Comparison of ENCODE assay signal across 11 cellular contexts in the genomic region with DNA sequence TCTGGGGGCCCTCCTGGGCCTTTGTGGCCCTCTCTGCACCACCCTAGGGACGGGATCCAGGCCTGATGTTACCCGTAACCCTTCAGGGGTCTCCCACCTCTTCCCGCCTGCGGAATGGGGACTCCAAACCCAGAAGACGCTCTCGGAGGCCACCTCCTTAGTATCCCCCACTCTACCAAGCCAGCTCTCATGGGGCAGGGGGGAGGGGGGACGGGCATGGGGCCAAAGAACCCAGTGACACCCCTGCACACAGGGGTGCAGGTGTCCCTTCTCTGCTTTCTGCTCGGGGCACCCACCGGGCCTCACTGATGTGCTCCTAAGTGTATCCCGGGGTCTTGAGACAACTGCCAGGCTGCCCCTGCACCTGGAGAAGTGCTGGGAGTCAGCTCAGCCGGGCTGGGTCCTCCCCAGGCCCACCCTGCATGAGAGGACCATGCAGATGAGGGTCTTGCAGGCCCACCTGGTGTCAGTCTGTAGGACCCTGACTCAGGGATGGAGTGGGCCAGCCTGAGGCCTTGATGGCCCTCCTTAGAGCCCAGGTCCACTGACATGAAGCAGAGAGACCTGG.
DNase-seq lines count a peak whose midpoint lies in the region; ATAC-seq, FAIRE-seq and TF ChIP-seq lines count a peak whose summit lies in the region.
"Had no signal": no experiment of that assay in that cellular context is flagged by ENCODE, and none has a peak within 500 bp of the region (broad histone marks: within the 10 kb centered on the region; RNA-seq: fewer than 3 reads in every experiment).

No MANE protein-coding gene starts in this region.

- H3K27ac Mint-ChIP-seq in nephron: peak overlapping the region; percentile 76 to 93 (median 80)
- H3K27ac Mint-ChIP-seq: activated naive CD4-positive, alpha-beta T cell treated with anti-CD3 and anti-CD28 coated beads, Interleukin-2, amount 50 U/mL, for 72 hours had no signal

- H3K4me3 ChIP-seq in BLaER1: peak overlapping the region; percentile 59
- peak overlapping the region; percentile 13 for H3K4me3 ChIP-seq in colonic mucosa

- TF ChIP-seq CTCF in colonic mucosa (IDR thresholded peaks at IDR 0.05): no peak
- TF ChIP-seq CTCF in nephron (IDR thresholded peaks at IDR 0.05; ENCODE audit: unreplicated experiment in 3 of 3): no peak

- H3K27me3 Mint-ChIP-seq in nephron (ENCODE audit: low read depth): no peaks in the 10 kb centered on the region

- peak overlapping the region; percentile 95 for H3K4me2 ChIP-seq in BLaER1

- DNase-seq in colonic mucosa: no peak
- no peak for DNase-seq in dedifferentiated amniotic fluid mesenchymal stem cell (ENCODE audit: extremely low spot score)
- no peak for DNase-seq in RCC 7860 (ENCODE audit: low spot score)

- H3K27me3 ChIP-seq in BLaER1 (no peaks in the 10 kb centered on the region), colonic mucosa (no peaks in the 10 kb centered on the region)

- H3K36me3 ChIP-seq in BLaER1: no peaks in the 10 kb centered on the region
- no peaks in the 10 kb centered on the region for H3K36me3 ChIP-seq in KOPT-K1 (ENCODE audit: insufficient read depth, low read length)
- no peaks in the 10 kb centered on the region for H3K36me3 ChIP-seq in colonic mucosa

- ATAC-seq in GM19455 (IDR thresholded peaks at IDR 0.05; ENCODE audit: unreplicated experiment) (no peak), HG03139 (IDR thresholded peaks at IDR 0.05; ENCODE audit: unreplicated experiment) (no peak)

- intact Hi-C loops in colonic mucosa (cut with DNase I): loop anchor here (5.0 kb wide), 1 partner anchor 134 kb away; no protein-coding TSS in a partner anchor

- H3K4me3 Mint-ChIP-seq in nephron: peak overlapping the region; percentile 30 to 64 (median 61)

- no peak for FAIRE-seq in RCC 7860 (lab: Jason Lieb, UNC)
- FAIRE-seq: TTC549 had no signal

- peaks cover under 1% of the 10 kb centered on the region for H3K4me1 Mint-ChIP-seq in nephron

- no peaks in the 10 kb centered on the region for H3K9me3 ChIP-seq in BLaER1
- no peaks in the 10 kb centered on the region for H3K9me3 ChIP-seq in KOPT-K1 (ENCODE audit: insufficient read depth, low read length, poor library complexity, severe bottlenecking)
- H3K9me3 ChIP-seq in colonic mucosa: no peaks in the 10 kb centered on the region

- H3K9ac ChIP-seq in BLaER1 (peak overlapping the region; percentile 80), colonic mucosa (ENCODE audit: low read depth in 2 of 2, low read length in 2 of 2) (no peak overlapping the region)

- H3K9me3 Mint-ChIP-seq in nephron: no peaks in the 10 kb centered on the region
- H3K9me3 Mint-ChIP-seq: activated naive CD4-positive, alpha-beta T cell treated with anti-CD3 and anti-CD28 coated beads, Interleukin-2, amount 50 U/mL, for 72 hours had no signal

- H4K20me1 ChIP-seq in BLaER1: peaks cover 28% of the 10 kb centered on the region

- H3K27ac ChIP-seq in BLaER1 (peak overlapping the region; percentile 85), KOPT-K1 (ENCODE audit: low read depth, low read length, poor library complexity, severe bottlenecking) (peak overlapping the region; percentile 38), colonic mucosa (no peak overlapping the region)
- H3K27ac ChIP-seq: coronary artery had no signal

- peaks cover 59% of the 10 kb centered on the region for H3K4me1 ChIP-seq in BLaER1
- no peaks in the 10 kb centered on the region for H3K4me1 ChIP-seq in colonic mucosa

- no peaks in the 10 kb centered on the region for H3K36me3 Mint-ChIP-seq in nephron (ENCODE audit: low read depth)
- H3K36me3 Mint-ChIP-seq: activated naive CD4-positive, alpha-beta T cell treated with anti-CD3 and anti-CD28 coated beads, Interleukin-2, amount 50 U/mL, for 72 hours had no signal
